In the genomic region with DNA sequence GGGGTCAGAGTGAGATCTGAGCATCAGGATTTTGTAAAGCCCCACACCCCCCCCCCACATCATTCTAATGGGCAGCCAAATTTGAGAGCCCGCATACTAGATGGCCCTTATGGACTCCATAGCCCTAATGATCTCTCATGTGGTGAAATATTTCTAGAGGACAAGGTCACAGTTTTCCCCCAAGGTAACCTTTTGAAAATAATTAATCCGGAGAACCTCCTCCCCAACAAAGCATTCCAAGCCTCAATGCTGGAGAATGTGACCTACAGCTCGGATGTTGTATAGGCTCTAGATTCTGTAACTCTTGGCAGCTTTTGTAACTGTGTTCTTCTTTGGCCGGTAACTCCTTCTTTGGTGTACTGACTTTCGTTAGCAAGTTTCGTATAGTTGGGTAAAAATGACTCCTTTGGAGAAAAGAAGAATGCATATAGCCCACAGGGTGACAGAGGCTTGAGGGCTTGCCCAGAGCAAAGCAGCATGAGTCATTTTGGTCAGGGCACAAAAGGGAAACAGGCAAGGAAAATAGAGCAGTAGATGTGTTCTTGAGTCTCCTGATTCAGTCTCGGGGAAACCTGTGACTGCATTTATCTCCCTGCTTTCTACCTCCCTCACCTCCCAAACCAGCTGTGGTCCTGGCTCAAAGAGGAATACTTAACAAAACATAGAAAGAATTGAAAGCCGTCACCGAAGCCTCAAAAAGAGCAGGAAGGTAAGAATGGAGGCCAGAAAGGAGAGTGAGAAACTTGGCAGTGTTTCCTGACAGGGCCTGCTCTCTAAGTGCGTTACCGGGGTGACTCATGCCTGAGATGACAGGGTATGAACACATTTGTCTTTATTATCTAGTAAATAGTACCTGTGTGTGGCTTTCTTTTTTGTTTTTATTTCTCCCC, we compare ENCODE assay signal across 8 cellular contexts. TPM values are rescaled to one million over a fixed set of nuclear protein-coding genes. Genes with fewer than 3 reads are reported as not detected.
A peak's percentile ranks its signal among the peaks of the same experiment; 100 is the strongest.
DNase-seq lines count a peak whose midpoint lies in the region; ATAC-seq, FAIRE-seq and TF ChIP-seq lines count a peak whose summit lies in the region.

No MANE protein-coding gene starts in this region.

- dilution Hi-C loops in endothelial cell of umbilical vein (cut with MboI; ENCODE audit: extremely low pct_ligation_motif_present, low sequenced_read_pairs), result no loop called here

- ATAC-seq in HG02678 (IDR thresholded peaks at IDR 0.05; ENCODE audit: unreplicated experiment), result no peak

- peaks cover 0 to 2% (median 0%) of the 10 kb centered on the region in 8 donors for H3K9me3 Mint-ChIP-seq in CD4-positive, alpha-beta memory T cell
- no peaks in the 10 kb centered on the region for H3K9me3 Mint-ChIP-seq in osteocyte (ENCODE audit: unreplicated experiment)

- no peaks in the 10 kb centered on the region for H3K9me1 ChIP-seq in endothelial cell of umbilical vein (replicated peaks; ENCODE audit: control insufficient read depth, extremely low read depth, insufficient read depth, low read length)

- CTCF ChIA-PET in CD4-positive, alpha-beta memory T cell (lab: Charles Lee; ENCODE audit: partially characterized antibody), result interaction anchor here (1.3 kb wide), 1 partner anchor 207 kb away, joined by 3 read pairs; no protein-coding TSS in a partner anchor
- CTCF ChIA-PET in endothelial cell of umbilical vein (lab: Charles Lee), result interaction anchor here (2.2 kb wide), 1 partner anchor 192 kb away, joined by 6 read pairs; no protein-coding TSS in a partner anchor

- FAIRE-seq in H54 (lab: Jason Lieb, UNC) (peak; percentile 99), endothelial cell of umbilical vein (lab: Jason Lieb, UNC) (peak; percentile 91)

- H2AFZ ChIP-seq in endothelial cell of umbilical vein (ENCODE audit: low read depth, low read length), result peak overlapping the region; percentile 24

- DNase-seq in CD4-positive, alpha-beta memory T cell, result peak in 3 of 5 donors; percentile 10 to 73 (median 11)
- peak; percentile 79 for DNase-seq in H54 (ENCODE audit: insufficient read length, low spot score)
- peak; percentile 53 for DNase-seq in SIG-M5 (lab: John Stamatoyannopoulos, UW)
- DNase-seq in endothelial cell of umbilical vein (ENCODE audit: low read depth, low spot score), result peak; percentile 81
- DNase-seq in stimulated activated CD4-positive, alpha-beta T cell treated with anti-CD3 and anti-CD28 coated beads, TNF-alpha, amount 100 ng/mL, for 48 hours (ENCODE audit: low read depth in 3 of 3), result peak in 2 of 3 donors; percentile 19 to 33
- DNase-seq in osteocyte (ENCODE audit: extremely low spot score, unreplicated experiment), result no peak
- DNase-seq in iPS-NIHi7 (ENCODE audit: extremely low spot score), result no peak

- H3K4me3 ChIP-seq in CD4-positive, alpha-beta memory T cell (ENCODE audit: low read length in 2 of 2), result no peak overlapping the region
- no peak overlapping the region for H3K4me3 ChIP-seq in endothelial cell of umbilical vein (replicated peaks in 1 of 3; ENCODE audit: insufficient read depth in 1 of 3, low read depth in 1 of 3, low read length in 3 of 3)

- H3K9me3 ChIP-seq in CD4-positive, alpha-beta memory T cell (ENCODE audit: control insufficient read depth in 1 of 2, low read length in 2 of 2), result no peaks in the 10 kb centered on the region
- no peaks in the 10 kb centered on the region for H3K9me3 ChIP-seq in endothelial cell of umbilical vein (replicated peaks; ENCODE audit: control insufficient read depth, insufficient read depth, low read length)

- no peak for TF ChIP-seq POLR2A in H54 (IDR thresholded peaks at IDR 0.05; ENCODE audit: low read depth, low read length)
- no peak for TF ChIP-seq POLR2A in endothelial cell of umbilical vein (IDR thresholded peaks at IDR 0.05; ENCODE audit: low read depth, low read length)

- H3K9ac ChIP-seq in endothelial cell of umbilical vein (replicated peaks; ENCODE audit: extremely low read depth, insufficient read depth, low read length), result peak overlapping the region; percentile 17

- no peaks in the 10 kb centered on the region for H3K79me2 ChIP-seq in endothelial cell of umbilical vein (ENCODE audit: control insufficient read depth, insufficient read depth, low read length)

- no peak overlapping the region for H3K27ac ChIP-seq in CD4-positive, alpha-beta memory T cell (ENCODE audit: low read depth, low read length)
- H3K27ac ChIP-seq in endothelial cell of umbilical vein (ENCODE audit: insufficient read depth, low read depth, low read length), result peak overlapping the region; percentile 56

- peaks cover 24% of the 10 kb centered on the region for H3K4me1 ChIP-seq in CD4-positive, alpha-beta memory T cell (ENCODE audit: insufficient read depth, low read length)
- H3K4me1 ChIP-seq in endothelial cell of umbilical vein (ENCODE audit: control insufficient read depth, extremely low read depth, insufficient read depth, low read length), result peaks cover 16% of the 10 kb centered on the region

- H3K36me3 Mint-ChIP-seq in CD4-positive, alpha-beta memory T cell, result no peaks in the 10 kb centered on the region
- no peaks in the 10 kb centered on the region for H3K36me3 Mint-ChIP-seq in osteocyte (ENCODE audit: unreplicated experiment)

- POLR2A ChIA-PET in CD4-positive, alpha-beta memory T cell (lab: Charles Lee; ENCODE audit: partially characterized antibody), result no interaction called here
- POLR2A ChIA-PET in endothelial cell of umbilical vein (lab: Charles Lee), result interaction anchor here (1.5 kb wide), 1 partner anchor 14 kb away, joined by 4 read pairs; no protein-coding TSS in a partner anchor

- intact Hi-C loops in CD4-positive, alpha-beta memory T cell (cut with micrococcal nuclease), result no loop called here
- intact Hi-C loops in endothelial cell of umbilical vein (cut with micrococcal nuclease), result no loop called here

- peaks cover 10% of the 10 kb centered on the region for H3K27me3 ChIP-seq in CD4-positive, alpha-beta memory T cell (ENCODE audit: insufficient read depth, low read length)
- H3K27me3 ChIP-seq in endothelial cell of umbilical vein (ENCODE audit: control insufficient read depth in 2 of 2, insufficient read depth in 2 of 2, low read length in 2 of 2), result peaks cover 0 to 7% of the 10 kb centered on the region in 2 experiments

- TSS peak; percentile 52 for BruUV-seq in endothelial cell of umbilical vein (replicated peaks; lab: Mats Ljungman, UMichigan)

- H3K27me3 Mint-ChIP-seq in CD4-positive, alpha-beta memory T cell, result peaks cover 4% of the 10 kb centered on the region in 2 donors
- H3K27me3 Mint-ChIP-seq in osteocyte (ENCODE audit: unreplicated experiment), result peaks cover 31% of the 10 kb centered on the region

- H4K20me1 ChIP-seq in endothelial cell of umbilical vein (replicated peaks; ENCODE audit: control insufficient read depth, extremely low read depth, insufficient read depth, low read length), result no peaks in the 10 kb centered on the region

- peak overlapping the region in 5 of 8 donors; percentile 6 to 60 (median 48) for H3K4me3 Mint-ChIP-seq in CD4-positive, alpha-beta memory T cell
- H3K4me3 Mint-ChIP-seq in osteocyte (ENCODE audit: unreplicated experiment), result no peak overlapping the region

- H3K4me1 Mint-ChIP-seq in CD4-positive, alpha-beta memory T cell, result peaks cover 15 to 39% (median 28%) of the 10 kb centered on the region in 4 donors
- peaks cover 8% of the 10 kb centered on the region for H3K4me1 Mint-ChIP-seq in osteocyte (ENCODE audit: unreplicated experiment)

- TF ChIP-seq CTCF in endothelial cell of umbilical vein (IDR thresholded peaks at IDR 0.05; ENCODE audit: extremely low read depth in 1 of 2, insufficient read depth in 1 of 2, low read depth in 1 of 2, low read length in 2 of 2), result no peak
- TF ChIP-seq CTCF in osteocyte (IDR thresholded peaks at IDR 0.05), result no peak

- H3K27ac Mint-ChIP-seq in CD4-positive, alpha-beta memory T cell, result peak overlapping the region; percentile 43 to 92 (median 88)
- no peak overlapping the region for H3K27ac Mint-ChIP-seq in osteocyte (ENCODE audit: unreplicated experiment)

- peak overlapping the region; percentile 47 for H3K4me2 ChIP-seq in endothelial cell of umbilical vein (ENCODE audit: insufficient read depth, low read length)

- no peaks in the 10 kb centered on the region for H3K36me3 ChIP-seq in CD4-positive, alpha-beta memory T cell (ENCODE audit: insufficient read depth, low read length)
- no peaks in the 10 kb centered on the region for H3K36me3 ChIP-seq in endothelial cell of umbilical vein (ENCODE audit: control insufficient read depth in 2 of 2, extremely low read depth in 1 of 2, insufficient read depth in 2 of 2, low read length in 2 of 2)

TF ChIP-seq in endothelial cell of umbilical vein, 7 proteins besides CTCF, POLR2A, EP300 and RAD21:
- TF ChIP-seq MYC (IDR thresholded peaks at IDR 0.05; ENCODE audit: low read depth, low read length), result no peak
- TF ChIP-seq EZH2 (IDR thresholded peaks at IDR 0.05; ENCODE audit: borderline replicate concordance, low read depth, low read length, severe bottlenecking), result no peak
- TF ChIP-seq FOS (IDR thresholded peaks at IDR 0.05; ENCODE audit: borderline replicate concordance, insufficient read depth, low read length), result peak; percentile 49
- TF ChIP-seq GATA2 (IDR thresholded peaks at IDR 0.05; ENCODE audit: insufficient read depth, insufficient read length, low read depth, low read length), result no peak
- no peak for TF ChIP-seq POLR2AphosphoS5 (IDR thresholded peaks at IDR 0.05; ENCODE audit: insufficient read depth, low read depth, low read length)
- TF ChIP-seq JUN (IDR thresholded peaks at IDR 0.05; ENCODE audit: borderline replicate concordance, insufficient read depth, insufficient read length, low read depth), result peak; percentile 20
- TF ChIP-seq, protein P1, sequence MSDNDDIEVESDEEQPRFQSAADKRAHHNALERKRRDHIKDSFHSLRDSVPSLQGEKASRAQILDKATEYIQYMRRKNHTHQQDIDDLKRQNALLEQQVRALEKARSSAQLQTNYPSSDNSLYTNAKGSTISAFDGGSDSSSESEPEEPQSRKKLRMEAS (IDR thresholded peaks at IDR 0.05; ENCODE audit: insufficient read depth, insufficient read length), result no peak

RNA-seq across cellular contexts. Expression of a gene that starts 6.5 kb away (rescaled TPM):
- 10 to 100 TPM; 24.0 to 25.5 TPM for total RNA-seq in CD4-positive, alpha-beta memory T cell
- 10 to 100 TPM; 32.3 to 36.2 TPM for polyA plus RNA-seq in CD4-positive, alpha-beta memory T cell
- total RNA-seq in endothelial cell of umbilical vein (18.5 and 21.1 TPM in 2 replicates), osteocyte (10.1 and 10.6 TPM in 2 replicates)
- 2.2 and 3.6 TPM in 2 replicates for polyA plus RNA-seq in endothelial cell of umbilical vein
- 5.9 and 6.7 TPM in 2 replicates for polyA plus RNA-seq in endothelial cell of umbilical vein (2011; cell fraction: cytosol; rRNA removed)
- 6.2 and 9.6 TPM in 2 replicates for polyA plus RNA-seq in endothelial cell of umbilical vein (2011; cell fraction: nucleus; rRNA removed)
- 14.0 and 15.6 TPM in 2 replicates for polyA plus RNA-seq in endothelial cell of umbilical vein (2012)
- polyA minus RNA-seq in endothelial cell of umbilical vein, result 3.5 and 6.8 TPM in 2 replicates
- 1.7 TPM for polyA minus RNA-seq in endothelial cell of umbilical vein (2011; cell fraction: cytosol; rRNA and poly(A)+ RNA removed)
- polyA minus RNA-seq in endothelial cell of umbilical vein (2011; cell fraction: nucleus; rRNA and poly(A)+ RNA removed), result 14.2 and 14.4 TPM in 2 replicates

Comparison
In these comparisons a context has a peak if more than half of its experiments do, and no peak if none do; other contexts are left out.
1. DNase-seq: peak in CD4-positive, alpha-beta memory T cell (3 of 5), H54 (single experiment), SIG-M5 (single experiment), endothelial cell of umbilical vein (single experiment) and stimulated activated CD4-positive, alpha-beta T cell treated with anti-CD3 and anti-CD28 coated beads, TNF-alpha, amount 100 ng/mL, for 48 hours (2 of 3); none in osteocyte (single experiment) and iPS-NIHi7 (single experiment).